In the genomic region with DNA sequence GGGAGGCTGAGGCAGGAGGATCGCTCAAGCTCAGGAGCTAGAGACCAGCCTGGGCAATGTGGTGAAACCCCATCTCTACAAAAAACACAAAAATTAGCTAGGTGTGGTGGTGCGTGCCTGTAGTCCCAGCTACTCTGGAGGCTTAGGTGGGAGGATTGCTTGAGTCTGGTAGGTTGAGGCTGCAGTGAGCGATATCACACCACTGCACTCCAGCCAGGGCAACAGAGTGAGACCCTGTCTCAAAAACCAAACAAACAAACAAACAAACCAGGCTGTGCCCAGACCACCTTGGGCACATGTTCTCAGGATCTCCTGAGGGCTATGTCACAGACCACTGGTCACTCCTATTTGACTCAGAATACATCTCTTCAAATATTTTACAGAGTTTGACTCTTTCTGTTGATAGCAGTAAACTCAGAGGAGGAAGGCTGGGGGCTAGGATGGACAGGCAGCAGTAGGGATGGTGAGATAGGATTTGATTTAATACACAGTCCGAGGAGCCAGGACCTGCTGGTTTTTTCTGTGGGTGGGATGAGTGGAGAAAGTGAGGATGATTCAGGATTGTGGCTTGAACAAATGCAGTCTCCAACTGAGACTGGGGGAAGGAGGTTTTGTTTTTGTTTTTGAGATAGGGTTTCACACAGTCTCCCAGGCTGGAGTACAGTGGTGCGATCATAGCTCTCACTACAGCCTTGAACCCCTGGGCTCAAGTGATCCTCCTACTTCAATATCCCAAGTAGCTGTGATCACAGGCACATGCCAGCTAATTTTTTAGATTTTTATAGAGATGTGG, we compare ENCODE assay signal across 22 cellular contexts. TPM values are rescaled to one million over a fixed set of nuclear protein-coding genes. Genes with fewer than 3 reads are reported as not detected.
A peak's percentile ranks its signal among the peaks of the same experiment; 100 is the strongest.
DNase-seq lines count a peak whose midpoint lies in the region; ATAC-seq and TF ChIP-seq lines count a peak whose summit lies in the region.
"Had no signal": no experiment of that assay in that cellular context is flagged by ENCODE, and none has a peak within 500 bp of the region (broad histone marks: within the 10 kb centered on the region; RNA-seq: fewer than 3 reads in every experiment).

No MANE protein-coding gene starts in this region.

- H3K9me3 ChIP-seq in HEK293 (ENCODE audit: control insufficient read depth, insufficient read depth, low read depth, low read length) (no peaks in the 10 kb centered on the region), skeletal muscle tissue (ENCODE audit: control insufficient read depth in 3 of 3, low read length in 3 of 3) (no peaks in the 10 kb centered on the region), mammary epithelial cell (replicated peaks; ENCODE audit: insufficient read depth, low read length) (no peaks in the 10 kb centered on the region)
- H3K9me3 ChIP-seq: adrenal gland, heart left ventricle, Peyer's patch, sigmoid colon, SJCRH30 had no signal

- no peak overlapping the region for H3K23ac ChIP-seq in mesendoderm (ENCODE audit: low read length)

- H4K20me1 ChIP-seq in mammary epithelial cell (ENCODE audit: insufficient read depth, low read length): no peaks in the 10 kb centered on the region

- no peak overlapping the region for H4K8ac ChIP-seq in mesendoderm (ENCODE audit: low read depth, low read length)

- ATAC-seq in GM19467 (IDR thresholded peaks at IDR 0.05; ENCODE audit: unreplicated experiment): no peak
- ATAC-seq: activated T-cell treated with anti-CD3 and anti-CD28 coated beads, Interleukin-2, amount 50 U/mL, for 4 hours; heart left ventricle; K562; left cardiac atrium; natural killer cell; T-helper 17 cell had no signal

- no peak overlapping the region for H2AFZ ChIP-seq in mammary epithelial cell (ENCODE audit: low read depth, low read length)

- H3K18ac ChIP-seq in mesendoderm (ENCODE audit: low read length): peak overlapping the region; percentile 39

- H3K4ac ChIP-seq in mesendoderm (ENCODE audit: low read depth, low read length): no peak overlapping the region

- H4K5ac ChIP-seq in mesendoderm (ENCODE audit: low read length): no peak overlapping the region

- H3K27me3 ChIP-seq in mesendoderm (ENCODE audit: insufficient read depth, low read length, poor library complexity) (no peaks in the 10 kb centered on the region), skeletal muscle tissue (ENCODE audit: control insufficient read depth in 3 of 3, insufficient read depth in 3 of 3, low read length in 3 of 3) (no peaks in the 10 kb centered on the region), dorsolateral prefrontal cortex (no peaks in the 10 kb centered on the region), mammary epithelial cell (ENCODE audit: insufficient read depth, low read length) (no peaks in the 10 kb centered on the region)
- H3K27me3 ChIP-seq: adrenal gland, heart left ventricle, Peyer's patch, sigmoid colon, SJCRH30 had no signal

- POLR2A ChIA-PET in HEK293 (lab: Yijun Ruan, JAX): interaction anchor here (0.6 kb wide), 1 partner anchor 567 kb away, joined by 3 read pairs; no protein-coding TSS in a partner anchor

- in situ Hi-C loops in astrocyte of the cerebellum (cut with HindIII; ENCODE audit: low sequenced_read_pairs) (no loop called here), mammary epithelial cell (cut with MboI; ENCODE audit: low sequenced_read_pairs in 2 of 2) (no loop called here)

- no peak overlapping the region for H3K4me2 ChIP-seq in mesendoderm (ENCODE audit: low read length)
- H3K4me2 ChIP-seq in mammary epithelial cell (ENCODE audit: insufficient read depth, low read depth, low read length): no peak overlapping the region

- H3K9ac ChIP-seq in mesendoderm (ENCODE audit: low read length) (no peak overlapping the region), skeletal muscle tissue (ENCODE audit: low read depth in 1 of 3, low read length in 3 of 3) (no peak overlapping the region), mammary epithelial cell (ENCODE audit: insufficient read depth, low read length) (no peak overlapping the region)

- H3K36me3 ChIP-seq in HEK293 (ENCODE audit: control insufficient read depth in 2 of 2, insufficient read depth in 1 of 2, low read length in 2 of 2) (no peaks in the 10 kb centered on the region), mesendoderm (ENCODE audit: control insufficient read depth, insufficient read depth, low read length) (no peaks in the 10 kb centered on the region), skeletal muscle tissue (ENCODE audit: control insufficient read depth in 3 of 3, insufficient read depth in 3 of 3, low read length in 3 of 3) (no peaks in the 10 kb centered on the region), mammary epithelial cell (ENCODE audit: insufficient read depth, low read length) (no peaks in the 10 kb centered on the region)
- H3K36me3 ChIP-seq: adrenal gland, heart left ventricle, Peyer's patch, sigmoid colon, SJCRH30 had no signal

- whole genome bisulfite sequencing in mesendoderm (ENCODE audit: extremely low coverage, insufficient coverage, low lambda C conversion rate): no CpG with 5 or more reads among the region's 5 CpGs
- WGBS in mammary epithelial cell (ENCODE audit: low coverage, missing lambda C conversion rate): 88% methylated on average over 5 of the region's 5 CpGs

- no peaks in the 10 kb centered on the region for H3K79me1 ChIP-seq in mesendoderm (ENCODE audit: low read length)

- peak overlapping the region; percentile 47 for H3K56ac ChIP-seq in mesendoderm (ENCODE audit: low read length)

- BruUV-seq in mammary epithelial cell (replicated peaks; lab: Mats Ljungman, UMichigan): no TSS peak

- H3K4me3 ChIP-seq in HEK293 (ENCODE audit: low read depth, low read length) (no peak overlapping the region), astrocyte of the cerebellum (ENCODE audit: low read depth, low read length) (no peak overlapping the region), mesendoderm (ENCODE audit: low read length) (no peak overlapping the region), skeletal muscle tissue (ENCODE audit: low read length in 3 of 3) (no peak overlapping the region), dorsolateral prefrontal cortex (no peak overlapping the region), mammary epithelial cell (replicated peaks in 1 of 3; ENCODE audit: insufficient read depth in 1 of 3, low read depth in 2 of 3, low read length in 3 of 3) (no peak overlapping the region)
- H3K4me3 ChIP-seq: adrenal gland, heart left ventricle, K562, Peyer's patch, sigmoid colon, SJCRH30 had no signal

- H3K4me1 ChIP-seq in HEK293 (ENCODE audit: control insufficient read depth, insufficient read depth, low read length) (no peaks in the 10 kb centered on the region; the same call in 1 of the 2 replicates), mesendoderm (ENCODE audit: control insufficient read depth, low read depth, low read length) (peaks cover 11% of the 10 kb centered on the region), skeletal muscle tissue (ENCODE audit: control insufficient read depth in 3 of 3, insufficient read depth in 3 of 3, low read length in 3 of 3) (peaks cover 21 to 45% (median 30%) of the 10 kb centered on the region in 3 donors), mammary epithelial cell (ENCODE audit: insufficient read depth, low read length) (no peaks in the 10 kb centered on the region)
- H3K4me1 ChIP-seq: adrenal gland, heart left ventricle, Peyer's patch, sigmoid colon had no signal

- no peak overlapping the region for H2BK5ac ChIP-seq in mesendoderm (ENCODE audit: low read length)

- intact Hi-C loops in dorsolateral prefrontal cortex (cut with DNase I) (no loop called here), mammary epithelial cell (cut with micrococcal nuclease) (no loop called here)

- H3K27ac ChIP-seq in HEK293 (ENCODE audit: extremely low read depth, low read depth, low read length): no peak overlapping the region
- no peak overlapping the region for H3K27ac ChIP-seq in mesendoderm (ENCODE audit: low read depth, low read length)
- H3K27ac ChIP-seq in skeletal muscle tissue (ENCODE audit: low read depth, low read length): peak overlapping the region; percentile 62
- no peak overlapping the region for H3K27ac ChIP-seq in dorsolateral prefrontal cortex
- no peak overlapping the region for H3K27ac ChIP-seq in mammary epithelial cell (ENCODE audit: insufficient read depth, low read depth, low read length)
- H3K27ac ChIP-seq: adrenal gland, heart left ventricle, Peyer's patch, sigmoid colon, SJCRH30 had no signal

- CTCF ChIA-PET in HEK293 (lab: Yijun Ruan, JAX): interaction anchor here (0.6 to 0.7 kb wide), 2 partner anchors 320 to 413 kb away, joined by 3 read pairs; no protein-coding TSS in a partner anchor
- CTCF ChIA-PET in mammary epithelial cell (lab: Charles Lee; ENCODE audit: low non-redundant PET): no interaction called here

- H2BK15ac ChIP-seq in mesendoderm (replicated peaks; ENCODE audit: low read depth): peak overlapping the region; percentile 42

- H2BK120ac ChIP-seq in mesendoderm (ENCODE audit: low read depth, low read length): no peak overlapping the region

- H2AK5ac ChIP-seq in mesendoderm (ENCODE audit: low read length): peak overlapping the region; percentile 75

- dilution Hi-C loops in mammary epithelial cell (cut with HindIII; ENCODE audit: low sequenced_read_pairs): no loop called here

- DNase-seq in astrocyte of the cerebellum (ENCODE audit: low read depth) (peak; percentile 80), mesendoderm (no peak), GM19240 (ENCODE audit: insufficient read length, low spot score) (no peak), dorsolateral prefrontal cortex (no peak), mammary epithelial cell (no peak)
- DNase-seq: activated CD4-positive, alpha-beta T cell treated with anti-CD3 and anti-CD28 coated beads for 4 hours; activated T-cell treated with anti-CD3 and anti-CD28 coated beads, Interleukin-2, amount 50 U/mL, for 4 hours; adrenal gland; CD4-positive, CD25-positive, alpha-beta regulatory T cell; heart left ventricle; left cardiac atrium; natural killer cell; NCI-H1694; NCI-H526; Peyer's patch; sigmoid colon; SJCRH30; T-helper 17 cell had no signal

- TF ChIP-seq CTCF in HEK293 (tag by site-specific recombination; IDR thresholded peaks at IDR 0.05): no peak
- TF ChIP-seq CTCF in astrocyte of the cerebellum (IDR thresholded peaks at IDR 0.05; ENCODE audit: low read depth, low read length, missing control alignments): no peak
- no peak for TF ChIP-seq CTCF in dorsolateral prefrontal cortex (IDR thresholded peaks at IDR 0.05 in 54 of 56, conservative IDR thresholded peaks at IDR 0.05 in 2 of 56; ENCODE audit: low read depth in 1 of 56, partially characterized antibody in 56 of 56)
- TF ChIP-seq CTCF in mammary epithelial cell (conservative IDR thresholded peaks at IDR 0.05 in 1 of 2, IDR thresholded peaks at IDR 0.05 in 1 of 2; ENCODE audit: extremely low read depth in 1 of 2, insufficient read depth in 1 of 2, low read depth in 1 of 2, low read length in 2 of 2): no peak

- H3K79me2 ChIP-seq in mesendoderm (ENCODE audit: control insufficient read depth, insufficient read depth, low read length) (no peaks in the 10 kb centered on the region), mammary epithelial cell (ENCODE audit: insufficient read depth, low read length) (no peaks in the 10 kb centered on the region)

RNA-seq across cellular contexts. Expression of gene OLFML3, which starts 46.5 kb away (rescaled TPM):
- 57.4 TPM for polyA plus RNA-seq in mesendoderm (2013, experiment 1 of 2)
- polyA plus RNA-seq in mesendoderm (2013, experiment 2 of 2): 60.0 TPM
- total RNA-seq in skeletal muscle tissue (86.1 TPM), dorsolateral prefrontal cortex (10 to 100 TPM in 8 of 120 experiments, 1 to 10 TPM in 111, under 1 TPM in 1; 0.64 to 13.6 (median 5.2) TPM), mammary epithelial cell (under 1 TPM; 0.66 to 0.83 TPM)
- polyA plus RNA-seq in mammary epithelial cell: 0.73 TPM
- 2.9 TPM for polyA minus RNA-seq in mammary epithelial cell
- polyA plus RNA-seq: CD4-positive, CD25-positive, alpha-beta regulatory T cell; K562 had no signal
